ENCODE assay signal across 24 cellular contexts in the genomic region with DNA sequence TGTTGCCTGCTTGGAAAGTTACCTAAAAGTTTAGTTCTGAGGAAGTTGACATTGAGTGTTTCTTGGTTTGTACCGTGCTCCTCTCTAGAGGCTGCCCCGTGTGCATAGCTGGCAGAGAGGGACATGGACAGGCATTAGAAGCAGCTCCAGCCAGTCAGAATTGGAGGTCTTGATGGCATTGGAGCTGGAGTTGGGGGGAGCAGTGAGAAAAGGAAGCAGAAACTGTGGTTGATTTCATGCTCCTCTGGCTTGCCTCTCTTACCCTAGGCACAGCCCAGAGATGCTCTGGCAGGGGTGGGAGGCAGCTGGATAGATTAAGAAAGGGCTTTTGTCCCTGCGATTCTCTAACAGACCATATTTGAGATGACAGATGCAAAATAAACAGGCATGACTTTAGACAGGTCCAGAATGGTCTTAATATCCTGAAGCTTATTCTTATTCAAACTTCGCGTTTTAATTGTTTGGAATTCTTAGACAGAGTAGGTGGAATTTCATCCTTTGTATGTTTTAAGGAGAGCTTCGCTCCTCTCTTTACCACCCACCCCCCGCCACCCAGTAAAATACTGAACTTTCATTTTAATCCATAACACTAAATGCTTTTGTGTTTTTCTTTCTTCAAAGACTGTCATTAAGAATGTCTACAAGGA.
DNase-seq lines count a peak whose midpoint lies in the region; ATAC-seq, FAIRE-seq and TF ChIP-seq lines count a peak whose summit lies in the region.
"Had no signal": no experiment of that assay in that cellular context is flagged by ENCODE, and none has a peak within 500 bp of the region (broad histone marks: within the 10 kb centered on the region; RNA-seq: fewer than 3 reads in every experiment).

No MANE protein-coding gene starts in this region.

- no peaks in the 10 kb centered on the region for H3K27me3 Mint-ChIP-seq in WTC11 (ENCODE audit: low read depth)
- H3K27me3 Mint-ChIP-seq: activated naive CD4-positive, alpha-beta T cell treated with anti-CD3 and anti-CD28 coated beads, Interleukin-2, amount 50 U/mL, for 24 hours; B cell; CD4-positive, alpha-beta memory T cell; stimulated activated naive CD8-positive, alpha-beta T cell treated with anti-CD3 and anti-CD28 coated beads, Interleukin-15, Interleukin-2, amounts not matched to agents 100 ng/mL and 50 ng/mL, for 24 hours had no signal

- H3K36me3 Mint-ChIP-seq in WTC11: no peaks in the 10 kb centered on the region

- no peak overlapping the region for H3K4me3 Mint-ChIP-seq in WTC11
- H3K4me3 Mint-ChIP-seq: activated naive CD4-positive, alpha-beta T cell treated with anti-CD3 and anti-CD28 coated beads, Interleukin-2, amount 50 U/mL, for 24 hours; B cell; CD4-positive, alpha-beta memory T cell; nephron; stimulated activated naive CD8-positive, alpha-beta T cell treated with anti-CD3 and anti-CD28 coated beads, Interleukin-15, Interleukin-2, amounts not matched to agents 100 ng/mL and 50 ng/mL, for 24 hours had no signal

- CTCF ChIA-PET in WTC11 (lab: Charles Lee): interaction anchor here (0.7 to 1.7 kb wide), 3 partner anchors 14 to 141 kb away, joined by 3 to 5 read pairs (median 4); no protein-coding TSS in a partner anchor

- peak; percentile 43 for ATAC-seq in WTC11
- ATAC-seq in GM18502 (IDR thresholded peaks at IDR 0.05; ENCODE audit: poor library complexity, unreplicated experiment): no peak
- ATAC-seq in GM18867 (IDR thresholded peaks at IDR 0.05; ENCODE audit: unreplicated experiment): no peak
- no peak for ATAC-seq in GM19035 (IDR thresholded peaks at IDR 0.05; ENCODE audit: unreplicated experiment)
- ATAC-seq: gastroesophageal sphincter, GM12878, left colon, right cardiac atrium had no signal

- H3K4me1 Mint-ChIP-seq in WTC11: peaks cover 31% of the 10 kb centered on the region
- H3K4me1 Mint-ChIP-seq: activated naive CD4-positive, alpha-beta T cell treated with anti-CD3 and anti-CD28 coated beads, Interleukin-2, amount 50 U/mL, for 24 hours; B cell; CD4-positive, alpha-beta memory T cell had no signal

- POLR2A ChIA-PET in WTC11 (lab: Charles Lee): interaction anchor here (0.8 kb wide), 1 partner anchor 401 kb away, joined by 3 read pairs; no protein-coding TSS in a partner anchor

- FAIRE-seq in D721Med (lab: Jason Lieb, UNC): no peak
- FAIRE-seq: GM12878 had no signal

- no peak overlapping the region for H3K27ac Mint-ChIP-seq in WTC11
- H3K27ac Mint-ChIP-seq: activated naive CD4-positive, alpha-beta T cell treated with anti-CD3 and anti-CD28 coated beads, Interleukin-2, amount 50 U/mL, for 24 hours; B cell; nephron; stimulated activated naive CD8-positive, alpha-beta T cell treated with anti-CD3 and anti-CD28 coated beads, Interleukin-15, Interleukin-2, amounts not matched to agents 100 ng/mL and 50 ng/mL, for 24 hours had no signal

- no peaks in the 10 kb centered on the region for H3K9me3 Mint-ChIP-seq in WTC11
- H3K9me3 Mint-ChIP-seq: activated naive CD4-positive, alpha-beta T cell treated with anti-CD3 and anti-CD28 coated beads, Interleukin-2, amount 50 U/mL, for 24 hours; nephron; stimulated activated naive CD8-positive, alpha-beta T cell treated with anti-CD3 and anti-CD28 coated beads, Interleukin-15, Interleukin-2, amounts not matched to agents 100 ng/mL and 50 ng/mL, for 24 hours had no signal

- peak; percentile 19 for DNase-seq in NCI-H748 (lab: John Stamatoyannopoulos, UW; ENCODE audit: unreplicated experiment)
- no peak for DNase-seq in NCI-H748 treated with DMSO at 0.1 percent for 48 hours (lab: John Stamatoyannopoulos, UW)
- DNase-seq in WTC11 (ENCODE audit: low spot score): no peak
- peak; percentile 4 for DNase-seq in midbrain (lab: John Stamatoyannopoulos, UW)
- no peak for DNase-seq in D721Med (ENCODE audit: insufficient read length, low spot score)
- DNase-seq: activated CD4-positive, alpha-beta T cell treated with anti-CD3 and anti-CD28 coated beads for 4 hours; activated T-cell treated with anti-CD3 and anti-CD28 coated beads for 4 hours; CD4-positive, alpha-beta memory T cell; EL; HCEC 1CT; IMR-90; left colon; NCI-H226; right cardiac atrium; T-helper 9 cell had no signal

- no peak for TF ChIP-seq CTCF in WTC11 (IDR thresholded peaks at IDR 0.05)
- TF ChIP-seq CTCF in D721Med (IDR thresholded peaks at IDR 0.05; ENCODE audit: insufficient read depth, missing control alignments): no peak

TF ChIP-seq in WTC11, 78 proteins besides CTCF, POLR2A, EP300 and RAD21:
- TF ChIP-seq ESRRA (CRISPR knock-in tag; IDR thresholded peaks at IDR 0.05; ENCODE audit: borderline replicate concordance) (no peak), ZNF263 (CRISPR knock-in tag; IDR thresholded peaks at IDR 0.05; ENCODE audit: low read depth) (no peak), KAT7 (CRISPR knock-in tag; IDR thresholded peaks at IDR 0.05; ENCODE audit: borderline replicate concordance) (no peak), NR1H2 (CRISPR knock-in tag; IDR thresholded peaks at IDR 0.05) (no peak)

Comparison
In these comparisons a context has a peak if more than half of its experiments do, and no peak if none do; other contexts are left out.
1. DNase-seq: peak in NCI-H748 (single experiment) and midbrain (single experiment); none in NCI-H748 treated with DMSO at 0.1 percent for 48 hours (single experiment), WTC11 (single experiment) and D721Med (single experiment).